Comparison of ENCODE assay signal across 19 cellular contexts in genomic region chr2:241975593-241976284, GRCh38.
"Had no signal": no experiment of that assay in that cellular context is flagged by ENCODE, and none has a peak within 500 bp of the region (broad histone marks: within the 10 kb centered on the region; RNA-seq: fewer than 3 reads in every experiment).

No MANE protein-coding gene starts in this region.

- H3K4me3 Mint-ChIP-seq: activated CD8-positive, alpha-beta memory T cell treated with anti-CD3 and anti-CD28 coated beads, Interleukin-2, amount 10 ng/mL, durations not matched to agents 7 days and 5 days; central memory CD8-positive, alpha-beta T cell; dendritic cell treated with granulocyte-macrophage colony-stimulating factor and Interleukin-4, amounts not matched to agents 40 ng/mL and 50 ng/mL, for 4 days; effector memory CD8-positive, alpha-beta T cell; naive B cell; T-helper 2 cell treated with Interferon-gamma antibody and Interleukin-4, amounts not matched to agents 5 μg/mL and 100 μg/mL, for 36 hours had no signal

- H3K4me1 Mint-ChIP-seq: activated CD8-positive, alpha-beta memory T cell treated with anti-CD3 and anti-CD28 coated beads, Interleukin-2, amount 10 ng/mL, durations not matched to agents 7 days and 5 days; central memory CD8-positive, alpha-beta T cell had no signal

- H3K27me3 ChIP-seq: gastroesophageal sphincter, right atrium auricular region, transverse colon had no signal

- H3K9me3 ChIP-seq: lower lobe of right lung, right atrium auricular region, transverse colon had no signal

- H3K27ac ChIP-seq: epithelial cell of prostate, gastroesophageal sphincter, lower lobe of right lung, parathyroid adenoma, right atrium auricular region, transverse colon had no signal

- H3K9ac ChIP-seq: parathyroid adenoma had no signal

- H3K9me3 Mint-ChIP-seq: central memory CD8-positive, alpha-beta T cell; dendritic cell treated with granulocyte-macrophage colony-stimulating factor and Interleukin-4, amounts not matched to agents 40 ng/mL and 50 ng/mL, for 4 days; effector memory CD8-positive, alpha-beta T cell; T-helper 2 cell treated with Interferon-gamma antibody and Interleukin-4, amounts not matched to agents 5 μg/mL and 100 μg/mL, for 36 hours had no signal

- H3K36me3 ChIP-seq: lower lobe of right lung, right atrium auricular region, transverse colon had no signal

- H2AFZ ChIP-seq: parathyroid adenoma had no signal

- H3K79me2 ChIP-seq: parathyroid adenoma had no signal

- H3K4me1 ChIP-seq: gastroesophageal sphincter, lower lobe of right lung, parathyroid adenoma, right atrium auricular region, transverse colon had no signal

- H3K27me3 Mint-ChIP-seq: activated CD8-positive, alpha-beta memory T cell treated with anti-CD3 and anti-CD28 coated beads, Interleukin-2, amount 10 ng/mL, durations not matched to agents 7 days and 5 days; central memory CD8-positive, alpha-beta T cell; dendritic cell treated with granulocyte-macrophage colony-stimulating factor and Interleukin-4, amounts not matched to agents 40 ng/mL and 50 ng/mL, for 4 days; effector memory CD8-positive, alpha-beta T cell; naive B cell had no signal

- ATAC-seq: activated CD8-positive, alpha-beta memory T cell treated with anti-CD3 and anti-CD28 coated beads, Interleukin-2, amount 10 ng/mL, durations not matched to agents 7 days and 5 days; effector memory CD8-positive, alpha-beta T cell; gastroesophageal sphincter had no signal

- DNase-seq: activated CD4-positive, alpha-beta T cell treated with anti-CD3 and anti-CD28 coated beads for 1 hour; activated CD4-positive, alpha-beta T cell treated with anti-CD3 and anti-CD28 coated beads, Interleukin-2, amount 50 U/mL, for 48 hours; activated CD8-positive, alpha-beta memory T cell treated with anti-CD3 and anti-CD28 coated beads, Interleukin-2, amount 10 ng/mL, durations not matched to agents 7 days and 5 days; activated gamma-delta T cell treated with Interleukin-2 at 50 U/mL for 16 hours; activated T-cell treated with anti-CD3 and anti-CD28 coated beads, Interleukin-2, amount 50 U/mL, for 48 hours; effector memory CD8-positive, alpha-beta T cell; lower lobe of right lung; naive B cell; stimulated activated CD4-positive, alpha-beta T cell treated with anti-CD3 and anti-CD28 coated beads, Interleukin-1b, Interleukin-23, amount 100 ng/mL, for 48 hours; stimulated activated naive CD4-positive, alpha-beta T cell; substantia nigra; transverse colon had no signal

- H3K4me3 ChIP-seq: gastroesophageal sphincter, lower lobe of right lung, right atrium auricular region, transverse colon had no signal

- H3K27ac Mint-ChIP-seq: activated CD8-positive, alpha-beta memory T cell treated with anti-CD3 and anti-CD28 coated beads, Interleukin-2, amount 10 ng/mL, durations not matched to agents 7 days and 5 days; dendritic cell treated with granulocyte-macrophage colony-stimulating factor and Interleukin-4, amounts not matched to agents 40 ng/mL and 50 ng/mL, for 4 days; T-helper 2 cell treated with Interferon-gamma antibody and Interleukin-4, amounts not matched to agents 5 μg/mL and 100 μg/mL, for 36 hours had no signal
